Comparison of ENCODE assay signal across 14 cellular contexts in genomic region chr1:168069384-168069783, GRCh38.
DNase-seq lines count a peak whose midpoint lies in the region; ATAC-seq and TF ChIP-seq lines count a peak whose summit lies in the region.
"Had no signal": no experiment of that assay in that cellular context is flagged by ENCODE, and none has a peak within 500 bp of the region (broad histone marks: within the 10 kb centered on the region; RNA-seq: fewer than 3 reads in every experiment).

No MANE protein-coding gene starts in this region.

- no peak overlapping the region for H3K4me3 ChIP-seq in fibroblast of villous mesenchyme (ENCODE audit: low read depth, low read length)
- H3K4me3 ChIP-seq: A549; BLaER1 treated with 17β-estradiol and CSF1 and Interleukin-3, amounts not matched to agents 10 nM and 100 nM; HAP-1 had no signal

- H3K36me3 Mint-ChIP-seq in HFFc6 (ENCODE audit: low read depth) (peaks cover 33% of the 10 kb centered on the region), chondrocyte (ENCODE audit: low read depth) (peaks cover 32% of the 10 kb centered on the region)

- H3K4me1 Mint-ChIP-seq in HFFc6 (ENCODE audit: low read depth): no peaks in the 10 kb centered on the region; the same call in 1 of the 2 replicates
- no peaks in the 10 kb centered on the region for H3K4me1 Mint-ChIP-seq in chondrocyte (ENCODE audit: low read depth)
- H3K4me1 Mint-ChIP-seq: CD4-positive, CD25-positive, alpha-beta regulatory T cell had no signal

- H3K9me3 Mint-ChIP-seq in HFFc6 (no peaks in the 10 kb centered on the region), chondrocyte (ENCODE audit: low read depth) (no peaks in the 10 kb centered on the region)
- H3K9me3 Mint-ChIP-seq: CD4-positive, CD25-positive, alpha-beta regulatory T cell had no signal

- H3K4me3 Mint-ChIP-seq in HFFc6 (no peak overlapping the region), chondrocyte (ENCODE audit: unreplicated experiment) (no peak overlapping the region)
- H3K4me3 Mint-ChIP-seq: CD4-positive, CD25-positive, alpha-beta regulatory T cell had no signal

- DNase-seq in HFFc6 (no peak), chondrocyte (ENCODE audit: low spot score) (no peak), fibroblast of villous mesenchyme (ENCODE audit: low read depth) (peak; percentile 20), NCI-H2107 (lab: John Stamatoyannopoulos, UW) (no peak), AG08395 (ENCODE audit: low spot score) (no peak)
- DNase-seq: AML-193; CD4-positive, CD25-positive, alpha-beta regulatory T cell; DMS53; GF-D8 had no signal

- H3K27me3 Mint-ChIP-seq in HFFc6 (ENCODE audit: insufficient read depth) (no peaks in the 10 kb centered on the region), chondrocyte (ENCODE audit: low read depth) (no peaks in the 10 kb centered on the region)
- H3K27me3 Mint-ChIP-seq: CD4-positive, CD25-positive, alpha-beta regulatory T cell had no signal

- ATAC-seq in GM21576 (IDR thresholded peaks at IDR 0.05; ENCODE audit: unreplicated experiment): no peak
- ATAC-seq: A549, HepG2 had no signal

- TF ChIP-seq CTCF in HFFc6 (IDR thresholded peaks at IDR 0.05): peak; percentile 51
- TF ChIP-seq CTCF in chondrocyte (IDR thresholded peaks at IDR 0.05): peak; percentile 25
- peak; percentile 21 for TF ChIP-seq CTCF in fibroblast of villous mesenchyme (IDR thresholded peaks at IDR 0.05; ENCODE audit: insufficient read depth, low read depth, low read length)

- H3K27ac Mint-ChIP-seq in HFFc6 (no peak overlapping the region), chondrocyte (ENCODE audit: unreplicated experiment) (no peak overlapping the region)
- H3K27ac Mint-ChIP-seq: CD4-positive, CD25-positive, alpha-beta regulatory T cell had no signal
